Comparison of ENCODE assay signal across 8 cellular contexts in genomic region chr12:69359531-69360347, GRCh38. TPM values are rescaled to one million over a fixed set of nuclear protein-coding genes. Genes with fewer than 3 reads are reported as not detected.
DNase-seq lines count a peak whose midpoint lies in the region; ATAC-seq and TF ChIP-seq lines count a peak whose summit lies in the region.

Gene YEATS4, plus strand, starts transcription at chr12:69359743. Its CDS starts 230 bp downstream, at chr12:69359973.

- H3K9me3 ChIP-seq in colonic mucosa, result no peaks in the 10 kb centered on the region

- peak within 1 kb of the TSS; percentile 100 for H3K27ac ChIP-seq in colonic mucosa

- DNase-seq in Ammon's horn (ENCODE audit: low spot score) (peak; percentile 89), GM19238 (ENCODE audit: insufficient read length, low spot score) (peak; percentile 86), NCI-H524 (lab: John Stamatoyannopoulos, UW) (peak; percentile 70 to 87), colonic mucosa (peak; percentile 94), left kidney (ENCODE audit: low read depth, low spot score) (peak; percentile 97)
- peak; percentile 90 for DNase-seq in activated CD4-positive, alpha-beta T cell treated with anti-CD3 and anti-CD28 coated beads for 48 hours
- peak; percentile 85 to 87 for DNase-seq in stimulated activated CD4-positive, alpha-beta T cell treated with anti-CD3 and anti-CD28 coated beads, Interleukin-2, amount 100 ng/mL, for 24 hours

- H3K36me3 ChIP-seq in colonic mucosa, result no peaks in the 10 kb centered on the region

- peak within 1 kb of the TSS; percentile 94 for H3K4me3 ChIP-seq in colonic mucosa

- peaks cover 4% of the 10 kb centered on the region for H3K4me1 ChIP-seq in colonic mucosa

- H3K27me3 ChIP-seq in colonic mucosa, result no peaks in the 10 kb centered on the region

- ATAC-seq in HG03442 (IDR thresholded peaks at IDR 0.05; ENCODE audit: unreplicated experiment), result peak; percentile 83

- H3K9ac ChIP-seq in colonic mucosa (ENCODE audit: low read depth in 2 of 2, low read length in 2 of 2), result peak within 1 kb of the TSS; percentile 63 to 86

- TF ChIP-seq CTCF in colonic mucosa (IDR thresholded peaks at IDR 0.05), result no peak

- intact Hi-C loops in colonic mucosa (cut with DNase I), result loop anchor here (10.0 kb wide), 3 partner anchors 65 to 225 kb away; partner anchors contain the start of genes CCT2 and FRS2

RNA-seq across cellular contexts. Expression of gene YEATS4, which starts in this region (rescaled TPM):
- 10 to 100 TPM; 16.4 to 18.2 TPM for total RNA-seq in colonic mucosa

Comparison
In these comparisons a context has a peak if more than half of its experiments do, and no peak if none do; other contexts are left out.
1. Peak in every context shown above with its lines: DNase-seq, ATAC-seq, H3K4me3 ChIP-seq and H3K27ac ChIP-seq.